Comparison of ENCODE assay signal across 18 cellular contexts in the genomic region with DNA sequence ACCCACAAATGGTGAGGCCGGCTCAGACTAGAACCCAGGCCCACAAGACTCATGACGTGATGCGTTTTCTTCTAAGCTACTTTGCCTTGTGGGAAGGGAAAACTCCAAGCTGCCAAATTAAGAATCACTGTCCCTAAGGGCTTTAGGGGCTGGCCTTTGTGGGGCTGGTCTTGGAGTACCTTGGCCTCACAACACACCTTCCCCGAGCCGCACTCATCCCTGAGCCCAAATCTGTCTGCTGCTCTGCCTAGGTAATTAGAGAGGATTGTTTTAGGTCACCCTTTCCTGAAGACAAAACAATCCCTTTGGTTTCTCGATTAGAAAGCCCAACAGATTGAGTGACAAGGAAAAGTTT.
"Had no signal": no experiment of that assay in that cellular context is flagged by ENCODE, and none has a peak within 500 bp of the region (broad histone marks: within the 10 kb centered on the region; RNA-seq: fewer than 3 reads in every experiment).

No MANE protein-coding gene starts in this region.

- H3K27ac ChIP-seq: epithelial cell of prostate, esophagus muscularis mucosa, psoas muscle, right lobe of liver, thoracic aorta, transverse colon had no signal

- ATAC-seq: gastrocnemius medialis; psoas muscle; stimulated activated memory B cell treated with anti-CD40 and anti-IgM and Interleukin-4, amounts not matched to agents 10 μg/mL and 1 μg/mL and 100 μg/mL, for 72 hours had no signal

- DNase-seq: cortex of kidney; effector memory CD4-positive, alpha-beta T cell; gastrocnemius medialis; heart right ventricle; left cardiac atrium; left ventricle myocardium inferior; mesendoderm; naive B cell; psoas muscle; retina; right lobe of liver; stimulated activated CD4-positive, alpha-beta T cell treated with anti-CD3 and anti-CD28 coated beads, Interleukin-1b, Interleukin-23, amount 100 ng/mL, for 48 hours; stimulated activated CD4-positive, alpha-beta T cell treated with anti-CD3 and anti-CD28 coated beads, Interleukin-4, amount 100 ng/mL, for 24 hours; transverse colon had no signal
